In the genomic region with DNA sequence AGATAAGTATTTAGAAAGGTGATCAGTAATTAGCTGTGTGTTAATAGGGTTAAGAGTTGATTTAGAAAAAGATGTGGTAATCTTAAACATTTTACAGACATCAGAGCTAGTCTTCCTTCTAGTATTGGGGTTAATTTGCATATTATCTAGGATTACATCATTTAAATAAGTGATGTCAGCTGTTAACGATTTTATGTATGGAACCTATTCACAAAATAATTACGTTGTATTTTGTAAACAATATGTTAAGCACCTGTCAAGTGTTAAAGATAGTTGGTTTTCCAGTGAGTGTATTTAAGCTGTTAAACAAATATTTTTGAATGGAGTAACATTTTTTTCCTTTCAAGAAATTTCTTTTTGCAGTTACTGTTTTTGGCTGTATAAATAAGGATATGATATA, we compare ENCODE assay signal across 8 cellular contexts. TPM values are rescaled to one million over a fixed set of nuclear protein-coding genes. Genes with fewer than 3 reads are reported as not detected.
DNase-seq lines count a peak whose midpoint lies in the region; ATAC-seq, FAIRE-seq and TF ChIP-seq lines count a peak whose summit lies in the region.

No MANE protein-coding gene starts in this region.

- H3K4me1 ChIP-seq in HCT116 (ENCODE audit: control insufficient read depth in 1 of 2, insufficient read depth in 2 of 2, low read length in 2 of 2) = peaks cover 4 to 18% of the 10 kb centered on the region in 2 experiments; a peak in 3 of 4 replicates

- RAD21 ChIA-PET in HCT116 (lab: Charles Lee; ENCODE audit: low non-redundant PET in 1 of 2, low total read pairs in 2 of 2, uncharacterized antibody in 2 of 2, unreplicated experiment in 2 of 2) = no interaction called here

- H3K36me3 ChIP-seq in HCT116 (ENCODE audit: control insufficient read depth in 1 of 2, insufficient read depth in 2 of 2, low read length in 2 of 2) = no peaks in the 10 kb centered on the region

- POLR2A ChIA-PET in CD4-positive, alpha-beta T cell (lab: Charles Lee) = interaction anchor here (0.7 to 1.7 kb wide), 6 partner anchors 8 to 535 kb away, joined by 3 to 8 read pairs (median 4); partner anchors contain the start of genes REEP5, SRP19 and YTHDC2
- POLR2A ChIA-PET in HCT116 (lab: Charles Lee) = interaction anchor here (0.5 kb wide), 1 partner anchor 486 kb away, joined by 3 read pairs; no protein-coding TSS in a partner anchor
- POLR2A ChIA-PET in activated CD4-positive, alpha-beta memory T cell treated with anti-CD3 and anti-CD28 coated beads for 36 hours (lab: Charles Lee) = interaction anchor here (0.8 to 1.0 kb wide), 2 partner anchors 57 to 59 kb away, joined by 3 read pairs; no protein-coding TSS in a partner anchor

- CTCF ChIA-PET in CD4-positive, alpha-beta T cell (lab: Charles Lee) = interaction anchor here (0.8 to 1.3 kb wide), 3 partner anchors 11 to 118 kb away, joined by 4 to 9 read pairs (median 5); partner anchors contain the start of gene SRP19
- CTCF ChIA-PET in HCT116 (lab: Charles Lee) = interaction anchor here (1.7 kb wide), 1 partner anchor 17 kb away, joined by 7 read pairs; no protein-coding TSS in a partner anchor
- CTCF ChIA-PET in activated CD4-positive, alpha-beta memory T cell treated with anti-CD3 and anti-CD28 coated beads for 36 hours (lab: Charles Lee) = interaction anchor here (4.0 kb wide), 1 partner anchor 17 kb away, joined by 33 read pairs; no protein-coding TSS in a partner anchor

- peaks cover 76% of the 10 kb centered on the region for H3K4me1 Mint-ChIP-seq in CD4-positive, alpha-beta T cell (ENCODE audit: low read depth)
- peaks cover 54% of the 10 kb centered on the region for H3K4me1 Mint-ChIP-seq in activated CD4-positive, alpha-beta memory T cell treated with anti-CD3 and anti-CD28 coated beads for 36 hours (ENCODE audit: low read depth)

- no peaks in the 10 kb centered on the region for H4K20me1 ChIP-seq in HCT116 (ENCODE audit: insufficient read depth)

- DNase-seq in CD4-positive, alpha-beta T cell = no peak
- DNase-seq in HCT116 (ENCODE audit: low read depth, low spot score) (no peak), kidney glomerular epithelial cell (lab: John Stamatoyannopoulos, UW) (no peak), NCI-H510A (lab: John Stamatoyannopoulos, UW) (no peak), iPS-NIHi11 (ENCODE audit: low spot score) (no peak)
- DNase-seq in activated CD4-positive, alpha-beta memory T cell treated with anti-CD3 and anti-CD28 coated beads for 36 hours = no peak

- TF ChIP-seq RAD21 in HCT116 (IDR thresholded peaks at IDR 0.05; ENCODE audit: low read depth) = no peak

- H3K4me2 ChIP-seq in HCT116 (ENCODE audit: low read length) = peak overlapping the region; percentile 81; the same call in 1 of the 2 replicates

- no peak overlapping the region for H3K9ac ChIP-seq in HCT116 (ENCODE audit: low read length)

- peaks cover 54% of the 10 kb centered on the region for H3K36me3 Mint-ChIP-seq in CD4-positive, alpha-beta T cell (ENCODE audit: low read depth)
- H3K36me3 Mint-ChIP-seq in activated CD4-positive, alpha-beta memory T cell treated with anti-CD3 and anti-CD28 coated beads for 36 hours = peaks cover 21% of the 10 kb centered on the region

- no peak for TF ChIP-seq POLR2A in HCT116 (IDR thresholded peaks at IDR 0.05; ENCODE audit: borderline replicate concordance, extremely low read depth, insufficient read depth, insufficient read length)
- no peak for TF ChIP-seq POLR2A in GM18505 (IDR thresholded peaks at IDR 0.05; ENCODE audit: borderline replicate concordance, extremely low read depth, insufficient read depth, insufficient read length)

- H3K9me3 ChIP-seq in CD4-positive, alpha-beta T cell (ENCODE audit: control insufficient read depth, low read length) = no peaks in the 10 kb centered on the region
- H3K9me3 ChIP-seq in HCT116 (ENCODE audit: control insufficient read depth in 1 of 2, insufficient read depth in 1 of 2, low read depth in 1 of 2, low read length in 2 of 2) = no peaks in the 10 kb centered on the region

- H3K27me3 ChIP-seq in CD4-positive, alpha-beta T cell (ENCODE audit: control insufficient read depth, insufficient read depth, low read length) = no peaks in the 10 kb centered on the region
- no peaks in the 10 kb centered on the region for H3K27me3 ChIP-seq in HCT116 (ENCODE audit: insufficient read depth, low read length)

- no peak overlapping the region for H2AFZ ChIP-seq in HCT116 (ENCODE audit: low read depth, low read length, poor library complexity, severe bottlenecking)

- no peaks in the 10 kb centered on the region for H3K9me3 Mint-ChIP-seq in CD4-positive, alpha-beta T cell
- H3K9me3 Mint-ChIP-seq in activated CD4-positive, alpha-beta memory T cell treated with anti-CD3 and anti-CD28 coated beads for 36 hours = no peaks in the 10 kb centered on the region

- H3K27ac ChIP-seq in CD4-positive, alpha-beta T cell (ENCODE audit: low read depth, low read length) = no peak overlapping the region
- no peak overlapping the region for H3K27ac ChIP-seq in HCT116 (ENCODE audit: low read depth, low read length)

- no peak overlapping the region for H3K4me3 ChIP-seq in HCT116 (replicated peaks in 1 of 2; ENCODE audit: low read depth in 1 of 2, low read length in 2 of 2)

- H3K27me3 Mint-ChIP-seq in CD4-positive, alpha-beta T cell = no peaks in the 10 kb centered on the region
- H3K27me3 Mint-ChIP-seq in activated CD4-positive, alpha-beta memory T cell treated with anti-CD3 and anti-CD28 coated beads for 36 hours = no peaks in the 10 kb centered on the region

- TF ChIP-seq CTCF in CD4-positive, alpha-beta T cell (IDR thresholded peaks at IDR 0.05) = no peak
- TF ChIP-seq CTCF in HCT116 (IDR thresholded peaks at IDR 0.05 in 2 of 3, conservative IDR thresholded peaks at IDR 0.05 in 1 of 3; ENCODE audit: borderline replicate concordance in 1 of 3, insufficient read depth in 1 of 3, low read depth in 2 of 3, low read length in 2 of 3) = no peak

- peak overlapping the region; percentile 100 for H3K4me3 Mint-ChIP-seq in CD4-positive, alpha-beta T cell
- H3K4me3 Mint-ChIP-seq in activated CD4-positive, alpha-beta memory T cell treated with anti-CD3 and anti-CD28 coated beads for 36 hours = peak overlapping the region; percentile 85

- H3K79me2 ChIP-seq in HCT116 (ENCODE audit: insufficient read depth, low read length) = peaks cover 73% of the 10 kb centered on the region

- no TSS peak for BruUV-seq in HCT116 (replicated peaks; lab: Mats Ljungman, UMichigan)

- peak; percentile 27 for FAIRE-seq in islet of Langerhans (lab: Jason Lieb, UNC)

- H3K27ac Mint-ChIP-seq in CD4-positive, alpha-beta T cell = peak overlapping the region; percentile 96
- peak overlapping the region; percentile 98 for H3K27ac Mint-ChIP-seq in activated CD4-positive, alpha-beta memory T cell treated with anti-CD3 and anti-CD28 coated beads for 36 hours

- intact Hi-C loops in CD4-positive, alpha-beta T cell (cut with DNase I, micrococcal nuclease) = loop anchor here (5.0 kb wide), 4 partner anchors 117 to 533 kb away; partner anchors contain the start of genes YTHDC2 (in 2 of the 2) and SRP19 (in 1 of the 2)
- intact Hi-C loops in HCT116 (cut with micrococcal nuclease) = loop anchor here (5.0 kb wide), 1 partner anchor 57 kb away; the partner anchor contains the start of gene REEP5
- intact Hi-C loops in activated CD4-positive, alpha-beta memory T cell treated with anti-CD3 and anti-CD28 coated beads for 36 hours (cut with micrococcal nuclease) = loop anchor here (5.0 kb wide), 2 partner anchors 102 to 313 kb away; no protein-coding TSS in a partner anchor

- no peak for ATAC-seq in CD4-positive, alpha-beta T cell (ENCODE audit: poor library complexity)
- ATAC-seq in HCT116 = no peak
- no peak for ATAC-seq in GM18505 (IDR thresholded peaks at IDR 0.05; ENCODE audit: unreplicated experiment)

- H3K9me2 ChIP-seq in HCT116 (ENCODE audit: insufficient read depth) = no peaks in the 10 kb centered on the region

TF ChIP-seq in HCT116, 20 proteins besides CTCF, POLR2A, EP300 and RAD21 (continues in another document):
- TF ChIP-seq EZH2 (IDR thresholded peaks at IDR 0.05) (no peak), TCF7L2 (IDR thresholded peaks at IDR 0.05; ENCODE audit: borderline replicate concordance, extremely low read depth, insufficient read depth, insufficient read length) (no peak), ELF1 (IDR thresholded peaks at IDR 0.05; ENCODE audit: borderline replicate concordance, low read depth) (no peak), POLR2AphosphoS5 (IDR thresholded peaks at IDR 0.05; ENCODE audit: low read depth, low read length) (no peak), FOSL1 (IDR thresholded peaks at IDR 0.05; ENCODE audit: low read depth) (no peak), JUND (IDR thresholded peaks at IDR 0.05) (no peak)
- TF ChIP-seq, protein P1, sequence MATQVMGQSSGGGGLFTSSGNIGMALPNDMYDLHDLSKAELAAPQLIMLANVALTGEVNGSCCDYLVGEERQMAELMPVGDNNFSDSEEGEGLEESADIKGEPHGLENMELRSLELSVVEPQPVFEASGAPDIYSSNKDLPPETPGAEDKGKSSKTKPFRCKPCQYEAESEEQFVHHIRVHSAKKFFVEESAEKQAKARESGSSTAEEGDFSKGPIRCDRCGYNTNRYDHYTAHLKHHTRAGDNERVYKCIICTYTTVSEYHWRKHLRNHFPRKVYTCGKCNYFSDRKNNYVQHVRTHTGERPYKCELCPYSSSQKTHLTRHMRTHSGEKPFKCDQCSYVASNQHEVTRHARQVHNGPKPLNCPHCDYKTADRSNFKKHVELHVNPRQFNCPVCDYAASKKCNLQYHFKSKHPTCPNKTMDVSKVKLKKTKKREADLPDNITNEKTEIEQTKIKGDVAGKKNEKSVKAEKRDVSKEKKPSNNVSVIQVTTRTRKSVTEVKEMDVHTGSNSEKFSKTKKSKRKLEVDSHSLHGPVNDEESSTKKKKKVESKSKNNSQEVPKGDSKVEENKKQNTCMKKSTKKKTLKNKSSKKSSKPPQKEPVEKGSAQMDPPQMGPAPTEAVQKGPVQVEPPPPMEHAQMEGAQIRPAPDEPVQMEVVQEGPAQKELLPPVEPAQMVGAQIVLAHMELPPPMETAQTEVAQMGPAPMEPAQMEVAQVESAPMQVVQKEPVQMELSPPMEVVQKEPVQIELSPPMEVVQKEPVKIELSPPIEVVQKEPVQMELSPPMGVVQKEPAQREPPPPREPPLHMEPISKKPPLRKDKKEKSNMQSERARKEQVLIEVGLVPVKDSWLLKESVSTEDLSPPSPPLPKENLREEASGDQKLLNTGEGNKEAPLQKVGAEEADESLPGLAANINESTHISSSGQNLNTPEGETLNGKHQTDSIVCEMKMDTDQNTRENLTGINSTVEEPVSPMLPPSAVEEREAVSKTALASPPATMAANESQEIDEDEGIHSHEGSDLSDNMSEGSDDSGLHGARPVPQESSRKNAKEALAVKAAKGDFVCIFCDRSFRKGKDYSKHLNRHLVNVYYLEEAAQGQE (IDR thresholded peaks at IDR 0.05; ENCODE audit: low read depth) = no peak

RNA-seq across cellular contexts. Expression of gene DCP2, which starts 2.2 kb away (rescaled TPM):
- total RNA-seq in CD4-positive, alpha-beta T cell = 10 to 100 TPM; 86.3 to 87.1 TPM
- 57.1 TPM for total RNA-seq in HCT116 (2021; ENCODE audit: unreplicated experiment)
- polyA plus RNA-seq in HCT116 (2012) = 14.4 and 18.6 TPM in 2 replicates
- 100 to 1,000 TPM; 102 TPM for total RNA-seq in activated CD4-positive, alpha-beta memory T cell treated with anti-CD3 and anti-CD28 coated beads for 36 hours

RNA-seq across cellular contexts. Expression of gene REEP5, which starts 56.8 kb away (rescaled TPM):
- 10 to 100 TPM; 25.3 to 26.6 TPM for total RNA-seq in CD4-positive, alpha-beta T cell
- 71.7 TPM for total RNA-seq in HCT116 (2021; ENCODE audit: unreplicated experiment)
- 87.1 and 93.7 TPM in 2 replicates for polyA plus RNA-seq in HCT116 (2012)
- total RNA-seq in activated CD4-positive, alpha-beta memory T cell treated with anti-CD3 and anti-CD28 coated beads for 36 hours = 10 to 100 TPM; 64.6 to 67.4 TPM
